Comparison of ENCODE assay signal across 26 cellular contexts in genomic region chr2:241107384-241107783, GRCh38. TPM values are rescaled to one million over a fixed set of nuclear protein-coding genes. Genes with fewer than 3 reads are reported as not detected.
DNase-seq lines count a peak whose midpoint lies in the region; ATAC-seq, FAIRE-seq and TF ChIP-seq lines count a peak whose summit lies in the region.
"Had no signal": no experiment of that assay in that cellular context is flagged by ENCODE, and none has a peak within 500 bp of the region (broad histone marks: within the 10 kb centered on the region; RNA-seq: fewer than 3 reads in every experiment).

No MANE protein-coding gene starts in this region.

- ATAC-seq in T-helper 17 cell: no peak
- ATAC-seq in activated naive CD8-positive, alpha-beta T cell treated with anti-CD3 and anti-CD28 coated beads, Interleukin-2, amount 50 U/mL, for 24 hours: no peak
- ATAC-seq in GM19395 (IDR thresholded peaks at IDR 0.05; ENCODE audit: unreplicated experiment): no peak
- ATAC-seq: foreskin keratinocyte, K562, right cardiac atrium had no signal

- H3K36me3 ChIP-seq in OCI-LY7 (ENCODE audit: insufficient read depth, low read length): peaks cover 16% of the 10 kb centered on the region; the same call in 1 of the 2 replicates
- H3K36me3 ChIP-seq: cardiac muscle cell, esophagus muscularis mucosa, MG63, neural progenitor cell, SJCRH30 had no signal

- no peak for FAIRE-seq in GM12891 (lab: Jason Lieb, UNC)
- FAIRE-seq: D721Med, K562 had no signal

- H3K4me1 Mint-ChIP-seq in activated naive CD4-positive, alpha-beta T cell treated with anti-CD3 and anti-CD28 coated beads, Interleukin-2, amount 10 ng/mL, durations not matched to agents 7 days and 5 days: peaks cover 67% of the 10 kb centered on the region
- H3K4me1 Mint-ChIP-seq in T-helper 17 cell: peaks cover 27% of the 10 kb centered on the region
- H3K4me1 Mint-ChIP-seq in activated naive CD8-positive, alpha-beta T cell treated with anti-CD3 and anti-CD28 coated beads, Interleukin-2, amount 50 U/mL, for 24 hours: peaks cover 59% of the 10 kb centered on the region

- no peak for TF ChIP-seq CTCF in OCI-LY7 (conservative IDR thresholded peaks at IDR 0.05; ENCODE audit: low read length)

- intact Hi-C loops in OCI-LY7 (cut with micrococcal nuclease; ENCODE audit: unreplicated experiment): no loop called here

- BruUV-seq in OCI-LY7 (replicated peaks; lab: Mats Ljungman, UMichigan): no TSS peak

- no peak for DNase-seq in activated naive CD4-positive, alpha-beta T cell treated with anti-CD3 and anti-CD28 coated beads, Interleukin-2, amount 10 ng/mL, durations not matched to agents 7 days and 5 days
- no peak for DNase-seq in activated naive CD4-positive, alpha-beta T cell treated with anti-CD3 and anti-CD28 coated beads, Interleukin-2, amount 50 U/mL, for 16 hours
- DNase-seq in T-helper 17 cell: no peak
- DNase-seq in activated naive CD8-positive, alpha-beta T cell treated with anti-CD3 and anti-CD28 coated beads, Interleukin-2, amount 50 U/mL, for 24 hours: no peak
- no peak for DNase-seq in OCI-LY7 (ENCODE audit: low spot score)
- DNase-seq in GM12891 (ENCODE audit: insufficient read length, low spot score): no peak
- DNase-seq: activated gamma-delta T cell, aorta, C1 segment of cervical spinal cord, cortex of kidney, foreskin keratinocyte, MG63, NCI-H2029, NCI-H226, NCI-H748 treated with DMSO at 0.1 percent for 48 hours, right cardiac atrium, SJCRH30, spleen, trophoblast cell had no signal

- peaks cover 13% of the 10 kb centered on the region; the same call in 1 of the 2 replicates for H3K79me2 ChIP-seq in OCI-LY7 (ENCODE audit: insufficient read depth, low read depth, low read length)

- no peak overlapping the region for H3K4me3 ChIP-seq in OCI-LY7 (ENCODE audit: low read depth, low read length, poor library complexity, severe bottlenecking)
- H3K4me3 ChIP-seq: cardiac muscle cell, esophagus muscularis mucosa, K562, lung, MG63, neural progenitor cell, SJCRH30, spleen had no signal

- POLR2A ChIA-PET in OCI-LY7 (lab: Charles Lee): no interaction called here

- no peak for TF ChIP-seq POLR2A in GM12891 (IDR thresholded peaks at IDR 0.05; ENCODE audit: low read depth, low read length)

- peaks cover 22% of the 10 kb centered on the region for H3K4me1 ChIP-seq in OCI-LY7 (ENCODE audit: insufficient read depth, low read length, poor library complexity, severe bottlenecking)
- H3K4me1 ChIP-seq: foreskin keratinocyte, SJCRH30 had no signal

- H3K9me3 Mint-ChIP-seq in activated naive CD4-positive, alpha-beta T cell treated with anti-CD3 and anti-CD28 coated beads, Interleukin-2, amount 10 ng/mL, durations not matched to agents 7 days and 5 days: no peaks in the 10 kb centered on the region
- H3K9me3 Mint-ChIP-seq in activated naive CD8-positive, alpha-beta T cell treated with anti-CD3 and anti-CD28 coated beads, Interleukin-2, amount 50 U/mL, for 24 hours: no peaks in the 10 kb centered on the region
- H3K9me3 Mint-ChIP-seq: neural progenitor cell had no signal

- H4K20me1 ChIP-seq in OCI-LY7 (ENCODE audit: insufficient read depth, low read length): no peaks in the 10 kb centered on the region

- no peak overlapping the region for H3K4me3 Mint-ChIP-seq in activated naive CD4-positive, alpha-beta T cell treated with anti-CD3 and anti-CD28 coated beads, Interleukin-2, amount 10 ng/mL, durations not matched to agents 7 days and 5 days
- no peak overlapping the region for H3K4me3 Mint-ChIP-seq in T-helper 17 cell
- no peak overlapping the region for H3K4me3 Mint-ChIP-seq in activated naive CD8-positive, alpha-beta T cell treated with anti-CD3 and anti-CD28 coated beads, Interleukin-2, amount 50 U/mL, for 24 hours
- H3K4me3 Mint-ChIP-seq: neural progenitor cell had no signal

- peaks cover 43% of the 10 kb centered on the region for H3K36me3 Mint-ChIP-seq in activated naive CD4-positive, alpha-beta T cell treated with anti-CD3 and anti-CD28 coated beads, Interleukin-2, amount 10 ng/mL, durations not matched to agents 7 days and 5 days
- peaks cover 5% of the 10 kb centered on the region for H3K36me3 Mint-ChIP-seq in T-helper 17 cell (ENCODE audit: low read depth)
- H3K36me3 Mint-ChIP-seq in activated naive CD8-positive, alpha-beta T cell treated with anti-CD3 and anti-CD28 coated beads, Interleukin-2, amount 50 U/mL, for 24 hours (ENCODE audit: low read depth): peaks cover 26% of the 10 kb centered on the region

- H3K27me3 Mint-ChIP-seq in activated naive CD4-positive, alpha-beta T cell treated with anti-CD3 and anti-CD28 coated beads, Interleukin-2, amount 10 ng/mL, durations not matched to agents 7 days and 5 days: no peaks in the 10 kb centered on the region
- H3K27me3 Mint-ChIP-seq in T-helper 17 cell: no peaks in the 10 kb centered on the region
- no peaks in the 10 kb centered on the region for H3K27me3 Mint-ChIP-seq in activated naive CD8-positive, alpha-beta T cell treated with anti-CD3 and anti-CD28 coated beads, Interleukin-2, amount 50 U/mL, for 24 hours

- no peaks in the 10 kb centered on the region for H3K9me2 ChIP-seq in OCI-LY7 (ENCODE audit: insufficient read depth, low read length)

- H3K27ac ChIP-seq in OCI-LY7 (ENCODE audit: low read depth, low read length, poor library complexity, severe bottlenecking): no peak overlapping the region
- H3K27ac ChIP-seq: cardiac muscle cell, esophagus muscularis mucosa, foreskin keratinocyte, neural progenitor cell, SJCRH30 had no signal

- H3K27ac Mint-ChIP-seq in activated naive CD4-positive, alpha-beta T cell treated with anti-CD3 and anti-CD28 coated beads, Interleukin-2, amount 10 ng/mL, durations not matched to agents 7 days and 5 days: peak overlapping the region; percentile 93
- peak overlapping the region; percentile 88 for H3K27ac Mint-ChIP-seq in T-helper 17 cell
- H3K27ac Mint-ChIP-seq in activated naive CD8-positive, alpha-beta T cell treated with anti-CD3 and anti-CD28 coated beads, Interleukin-2, amount 50 U/mL, for 24 hours: peak overlapping the region; percentile 67

- H2AFZ ChIP-seq in OCI-LY7 (ENCODE audit: low read length): no peak overlapping the region
- H2AFZ ChIP-seq: neural progenitor cell had no signal

- H3K4me2 ChIP-seq in OCI-LY7 (ENCODE audit: low read length): no peak overlapping the region
- H3K4me2 ChIP-seq: neural progenitor cell had no signal

- CTCF ChIA-PET in activated naive CD4-positive, alpha-beta T cell treated with anti-CD3 and anti-CD28 coated beads, Interleukin-2, amount 10 ng/mL, durations not matched to agents 7 days and 5 days (lab: Charles Lee): no interaction called here
- CTCF ChIA-PET in OCI-LY7 (lab: Charles Lee; ENCODE audit: unreplicated experiment): no interaction called here

- H3K9me3 ChIP-seq in T-helper 17 cell (ENCODE audit: control insufficient read depth, low read length, poor library complexity, severe bottlenecking) (no peaks in the 10 kb centered on the region), OCI-LY7 (ENCODE audit: low read length) (no peaks in the 10 kb centered on the region)
- H3K9me3 ChIP-seq: esophagus muscularis mucosa, MG63, SJCRH30, spleen had no signal

TF ChIP-seq in GM12891, 5 proteins besides CTCF, POLR2A, EP300 and RAD21:
- TF ChIP-seq POLR2AphosphoS5 (IDR thresholded peaks at IDR 0.05; ENCODE audit: low read depth, low read length) (no peak), PAX5 (IDR thresholded peaks at IDR 0.05; ENCODE audit: insufficient read depth, low read length, severe bottlenecking) (no peak), TAF1 (IDR thresholded peaks at IDR 0.05; ENCODE audit: low read depth, low read length) (no peak)

RNA-seq across cellular contexts. Expression of gene MTERF4, which starts 5.3 kb away (rescaled TPM):
- total RNA-seq in T-helper 17 cell (10 to 100 TPM; 66.7 to 82.9 TPM), OCI-LY7 (2022) (48.2 and 52.8 TPM in 2 replicates)
- 57.7 and 58.9 TPM in 2 replicates for total RNA-seq in OCI-LY7 (2014; rRNA removed; shearing (Covaris generic))
- polyA plus RNA-seq in GM12891 (2012; ENCODE audit: low read depth, missing spikeins): 43.3 TPM

RNA-seq across cellular contexts. Expression of gene PASK, which starts 41.9 kb away (rescaled TPM):
- total RNA-seq in T-helper 17 cell (100 to 1,000 TPM; 108 to 163 TPM), OCI-LY7 (2022) (73.5 and 84.3 TPM in 2 replicates)
- 26.8 and 72.9 TPM in 2 replicates for total RNA-seq in OCI-LY7 (2014; rRNA removed; shearing (Covaris generic))
- 31.3 TPM for polyA plus RNA-seq in GM12891 (2012; ENCODE audit: low read depth, missing spikeins)

RNA-seq across cellular contexts. Expression of gene PPP1R7, which starts 42.9 kb away (rescaled TPM):
- total RNA-seq in T-helper 17 cell (10 to 100 TPM; 40.0 to 54.8 TPM), OCI-LY7 (2022) (82.0 and 97.1 TPM in 2 replicates)
- total RNA-seq in OCI-LY7 (2014; rRNA removed; shearing (Covaris generic)): 46.0 and 61.4 TPM in 2 replicates
- 119 TPM for polyA plus RNA-seq in GM12891 (2012; ENCODE audit: low read depth, missing spikeins)
